ENCODE assay signal across 9 cellular contexts in the genomic region with DNA sequence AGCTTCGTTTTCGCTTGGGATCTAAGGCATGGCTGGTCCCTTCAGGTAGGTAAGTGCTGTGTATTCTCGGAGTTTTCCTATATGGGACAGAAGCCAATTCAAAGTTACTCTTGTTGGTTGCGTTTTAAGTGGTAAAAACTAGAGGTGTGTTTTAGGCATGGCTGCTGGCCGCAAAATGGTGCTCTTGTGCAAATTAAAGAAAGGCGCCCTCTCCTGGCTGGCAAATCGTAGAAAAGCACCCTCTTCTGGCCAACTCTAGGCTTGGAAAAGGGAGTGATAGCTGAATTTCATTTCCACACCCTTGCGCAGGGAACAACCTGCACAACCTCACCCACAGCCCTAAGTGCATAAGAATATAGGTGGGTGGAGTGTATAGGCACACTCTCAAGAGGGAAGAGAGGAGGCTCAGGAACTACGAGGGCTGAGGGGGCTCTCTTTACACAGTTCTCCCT. TPM values are rescaled to one million over a fixed set of nuclear protein-coding genes. Genes with fewer than 3 reads are reported as not detected.
DNase-seq lines count a peak whose midpoint lies in the region; ATAC-seq, FAIRE-seq and TF ChIP-seq lines count a peak whose summit lies in the region.
"Had no signal": no experiment of that assay in that cellular context is flagged by ENCODE, and none has a peak within 500 bp of the region (broad histone marks: within the 10 kb centered on the region; RNA-seq: fewer than 3 reads in every experiment).

No MANE protein-coding gene starts in this region.

- H3K36me3 ChIP-seq in PC-3 (ENCODE audit: low read depth, low read length): no peaks in the 10 kb centered on the region

- no peaks in the 10 kb centered on the region for H3K9me3 Mint-ChIP-seq in progenitor cell of endocrine pancreas (ENCODE audit: low read depth)

- H3K4me1 Mint-ChIP-seq in progenitor cell of endocrine pancreas (ENCODE audit: low read depth): no peaks in the 10 kb centered on the region

- peaks cover 34% of the 10 kb centered on the region for H3K27me3 ChIP-seq in PC-3 (ENCODE audit: low read length)

- H3K4me3 Mint-ChIP-seq in progenitor cell of endocrine pancreas (ENCODE audit: low read depth): no peak overlapping the region

- peaks cover 6% of the 10 kb centered on the region; the same call in 1 of the 2 replicates for H3K4me1 ChIP-seq in PC-3 (ENCODE audit: insufficient read depth, low read length)

- DNase-seq in AG08396 (ENCODE audit: low spot score) (peak; percentile 18), GM19239 (ENCODE audit: insufficient read length, low spot score) (no peak), PC-3 (peak; percentile 54), dermis blood vessel endothelial cell (peak; percentile 73), progenitor cell of endocrine pancreas (ENCODE audit: low spot score, unreplicated experiment) (no peak), cerebellum (ENCODE audit: low spot score) (no peak), frontal cortex (ENCODE audit: low spot score in 2 of 2) (no peak), posterior vena cava (ENCODE audit: low spot score) (no peak)

- H3K9ac ChIP-seq in PC-3 (ENCODE audit: low read length): no peak overlapping the region

- TF ChIP-seq CTCF in PC-3 (conservative IDR thresholded peaks at IDR 0.05; ENCODE audit: low read depth, low read length) (peak; percentile 89), progenitor cell of endocrine pancreas (IDR thresholded peaks at IDR 0.05; ENCODE audit: unreplicated experiment) (peak; percentile 42)

- H3K9me2 ChIP-seq in PC-3 (replicated peaks; ENCODE audit: low read length): no peaks in the 10 kb centered on the region

- POLR2A ChIA-PET in PC-3 (lab: Charles Lee; ENCODE audit: unreplicated experiment): no interaction called here

- intact Hi-C loops in PC-3 (cut with micrococcal nuclease) (loop anchor here (10.0 kb wide), 1 partner anchor 311 kb away; no protein-coding TSS in a partner anchor), posterior vena cava (cut with DNase I) (no loop called here)

- CTCF ChIA-PET in PC-3 (lab: Charles Lee): interaction anchor here (0.6 to 0.9 kb wide), 2 partner anchors 141 to 1874 kb away, joined by 3 read pairs; no protein-coding TSS in a partner anchor

- no peak overlapping the region for H3K4me2 ChIP-seq in PC-3 (ENCODE audit: low read length)

- H3K79me2 ChIP-seq in PC-3 (ENCODE audit: low read length): no peaks in the 10 kb centered on the region

- no TSS peak for BruUV-seq in PC-3 (replicated peaks; lab: Mats Ljungman, UMichigan)

- no peaks in the 10 kb centered on the region for H3F3A ChIP-seq in PC-3 (ENCODE audit: low read length, unreplicated experiment)

- ATAC-seq in PC-3: no peak

- H2AFZ ChIP-seq in PC-3 (ENCODE audit: low read length): no peak overlapping the region

- H3K27ac ChIP-seq in PC-3 (ENCODE audit: low read length): no peak overlapping the region

- peaks cover 40% of the 10 kb centered on the region for H3K27me3 Mint-ChIP-seq in progenitor cell of endocrine pancreas

- peak; percentile 72 for FAIRE-seq in GM19239 (lab: Jason Lieb, UNC)
- no peak for FAIRE-seq in frontal cortex (lab: Jason Lieb, UNC)

- no peak overlapping the region for H3K27ac Mint-ChIP-seq in progenitor cell of endocrine pancreas

- no peaks in the 10 kb centered on the region for H3K36me3 Mint-ChIP-seq in progenitor cell of endocrine pancreas (ENCODE audit: insufficient read depth)

- H3K9me3 ChIP-seq in PC-3 (ENCODE audit: low read length): no peaks in the 10 kb centered on the region

- H3K4me3 ChIP-seq in PC-3 (ENCODE audit: low read length): no peak overlapping the region

- no peaks in the 10 kb centered on the region for H4K20me1 ChIP-seq in PC-3 (ENCODE audit: low read length)

RNA-seq across cellular contexts. Expression of gene DRD3, which starts 23.5 kb away (rescaled TPM):
- total RNA-seq in PC-3 (2014; rRNA removed) (not detected in 2 replicates), dermis blood vessel endothelial cell (not detected in 2 replicates), progenitor cell of endocrine pancreas (not detected in 2 replicates), cerebellum (not detected), frontal cortex (0.82 TPM), posterior vena cava (not detected)
- total RNA-seq: subcutaneous adipose tissue had no signal

Comparison
In these comparisons a context has a peak if more than half of its experiments do, and no peak if none do; other contexts are left out.
1. DNase-seq: peak in AG08396 (single experiment), PC-3 (single experiment) and dermis blood vessel endothelial cell (single experiment); none in GM19239 (single experiment), progenitor cell of endocrine pancreas (single experiment), cerebellum (single experiment), frontal cortex (0 of 2) and posterior vena cava (single experiment).